1 cellular context compared by ENCODE assay signal in genomic region chr16:24848065-24848464, GRCh38.
TF ChIP-seq lines count a peak whose summit lies in the region.

No MANE protein-coding gene starts in this region.

TF ChIP-seq in SK-N-SH, 30 proteins besides CTCF, POLR2A, EP300 and RAD21 (continued from another document):
- TF ChIP-seq, protein P1, sequence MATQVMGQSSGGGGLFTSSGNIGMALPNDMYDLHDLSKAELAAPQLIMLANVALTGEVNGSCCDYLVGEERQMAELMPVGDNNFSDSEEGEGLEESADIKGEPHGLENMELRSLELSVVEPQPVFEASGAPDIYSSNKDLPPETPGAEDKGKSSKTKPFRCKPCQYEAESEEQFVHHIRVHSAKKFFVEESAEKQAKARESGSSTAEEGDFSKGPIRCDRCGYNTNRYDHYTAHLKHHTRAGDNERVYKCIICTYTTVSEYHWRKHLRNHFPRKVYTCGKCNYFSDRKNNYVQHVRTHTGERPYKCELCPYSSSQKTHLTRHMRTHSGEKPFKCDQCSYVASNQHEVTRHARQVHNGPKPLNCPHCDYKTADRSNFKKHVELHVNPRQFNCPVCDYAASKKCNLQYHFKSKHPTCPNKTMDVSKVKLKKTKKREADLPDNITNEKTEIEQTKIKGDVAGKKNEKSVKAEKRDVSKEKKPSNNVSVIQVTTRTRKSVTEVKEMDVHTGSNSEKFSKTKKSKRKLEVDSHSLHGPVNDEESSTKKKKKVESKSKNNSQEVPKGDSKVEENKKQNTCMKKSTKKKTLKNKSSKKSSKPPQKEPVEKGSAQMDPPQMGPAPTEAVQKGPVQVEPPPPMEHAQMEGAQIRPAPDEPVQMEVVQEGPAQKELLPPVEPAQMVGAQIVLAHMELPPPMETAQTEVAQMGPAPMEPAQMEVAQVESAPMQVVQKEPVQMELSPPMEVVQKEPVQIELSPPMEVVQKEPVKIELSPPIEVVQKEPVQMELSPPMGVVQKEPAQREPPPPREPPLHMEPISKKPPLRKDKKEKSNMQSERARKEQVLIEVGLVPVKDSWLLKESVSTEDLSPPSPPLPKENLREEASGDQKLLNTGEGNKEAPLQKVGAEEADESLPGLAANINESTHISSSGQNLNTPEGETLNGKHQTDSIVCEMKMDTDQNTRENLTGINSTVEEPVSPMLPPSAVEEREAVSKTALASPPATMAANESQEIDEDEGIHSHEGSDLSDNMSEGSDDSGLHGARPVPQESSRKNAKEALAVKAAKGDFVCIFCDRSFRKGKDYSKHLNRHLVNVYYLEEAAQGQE (IDR thresholded peaks at IDR 0.05; ENCODE audit: low read depth, low read length) = no peak
- TF ChIP-seq NFIC (IDR thresholded peaks at IDR 0.05; ENCODE audit: borderline replicate concordance) (peak; percentile 42; the same call in 1 of the 2 replicates), SMC3 (IDR thresholded peaks at IDR 0.05; ENCODE audit: low read depth, low read length) (no peak), GABPA (IDR thresholded peaks at IDR 0.05; ENCODE audit: low read depth) (no peak), MEF2A (IDR thresholded peaks at IDR 0.05; ENCODE audit: borderline replicate concordance, low read depth) (no peak), CHD2 (IDR thresholded peaks at IDR 0.05; ENCODE audit: low read length, partially characterized antibody) (no peak), ZBTB33 (IDR thresholded peaks at IDR 0.05; ENCODE audit: borderline replicate concordance, low read depth) (no peak)
